In the genomic region with DNA sequence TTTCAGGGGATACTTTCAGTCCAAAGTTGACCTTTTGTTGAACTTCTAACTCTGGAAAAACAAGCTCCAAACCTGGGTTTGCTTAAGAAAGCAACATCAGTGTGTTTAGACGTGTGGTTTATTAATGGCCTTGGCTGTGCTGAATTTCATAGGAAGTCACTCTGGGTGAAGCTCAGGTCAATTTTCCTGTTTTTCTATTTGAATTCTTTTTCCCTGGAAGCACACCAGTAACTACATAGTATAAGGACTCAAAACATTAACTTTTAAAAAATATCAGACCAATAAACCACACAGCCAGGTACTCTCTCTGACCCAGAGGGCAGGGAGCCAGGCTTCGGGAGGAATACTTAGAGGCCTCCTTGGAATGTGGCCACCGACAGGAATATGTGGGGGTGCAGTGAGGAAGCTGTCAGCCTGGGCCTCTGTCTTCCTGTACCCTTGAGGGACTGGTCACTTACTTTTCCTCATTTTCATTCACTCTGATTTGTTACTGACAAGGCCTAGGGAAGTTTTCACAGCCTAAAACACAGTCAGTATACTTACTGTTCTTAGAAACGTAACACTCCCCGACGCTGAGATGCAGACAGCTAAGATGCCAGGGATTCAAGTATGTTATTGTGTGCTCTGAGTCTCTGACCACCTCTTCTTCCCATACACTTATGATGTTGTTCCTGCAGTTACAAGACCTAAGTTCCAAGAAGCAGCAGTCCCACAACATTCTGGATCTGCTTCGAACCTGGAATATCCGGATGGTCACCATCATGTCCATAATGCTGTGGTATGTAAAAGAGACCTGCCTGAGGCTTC, we compare ENCODE assay signal across 10 cellular contexts. TPM values are rescaled to one million over a fixed set of nuclear protein-coding genes. Genes with fewer than 3 reads are reported as not detected.
DNase-seq lines count a peak whose midpoint lies in the region; FAIRE-seq and TF ChIP-seq lines count a peak whose summit lies in the region.
"Had no signal": no experiment of that assay in that cellular context is flagged by ENCODE, and none has a peak within 500 bp of the region (broad histone marks: within the 10 kb centered on the region; RNA-seq: fewer than 3 reads in every experiment).

No MANE protein-coding gene starts in this region.

- H3K27me3 Mint-ChIP-seq in H9 (ENCODE audit: low read depth): no peaks in the 10 kb centered on the region

- peak overlapping the region; percentile 34 for H3K4me2 ChIP-seq in KMS-11
- H3K4me2 ChIP-seq in H9 (ENCODE audit: insufficient read depth, insufficient read length, low read length): no peak overlapping the region

- no peaks in the 10 kb centered on the region for H3K27me3 ChIP-seq in KMS-11 (ENCODE audit: insufficient read depth, low read depth)
- no peaks in the 10 kb centered on the region for H3K27me3 ChIP-seq in bronchial epithelial cell (ENCODE audit: control insufficient read depth, insufficient read depth, low read length)
- no peaks in the 10 kb centered on the region for H3K27me3 ChIP-seq in H9 (ENCODE audit: insufficient read depth, low read length)

- H3K9ac ChIP-seq in KMS-11 (no peak overlapping the region), H9 (ENCODE audit: extremely low read depth, insufficient read length, low read length) (no peak overlapping the region)

- H4K8ac ChIP-seq in H9 (replicated peaks; ENCODE audit: insufficient read length, low read depth, low read length): no peak overlapping the region

- no peak overlapping the region for H2BK15ac ChIP-seq in H9 (ENCODE audit: low read depth, low read length)

- H3K9me3 ChIP-seq in H9 (ENCODE audit: control insufficient read depth, low read depth, low read length): no peaks in the 10 kb centered on the region

- no peak overlapping the region for H3K27ac ChIP-seq in KMS-11
- peak overlapping the region; percentile 44 for H3K27ac ChIP-seq in temporal lobe (ENCODE audit: low read depth, low read length)
- no peak overlapping the region for H3K27ac ChIP-seq in H9 (ENCODE audit: insufficient read length, low read depth, low read length)

- no peak overlapping the region for H3K56ac ChIP-seq in H9 (ENCODE audit: insufficient read length, low read depth, low read length)

- H3K27ac Mint-ChIP-seq in H9: no peak overlapping the region

- no peak overlapping the region for H2BK12ac ChIP-seq in H9 (ENCODE audit: insufficient read length, low read depth, low read length)

- H3K36me3 ChIP-seq in KMS-11 (ENCODE audit: insufficient read depth) (no peaks in the 10 kb centered on the region), bronchial epithelial cell (ENCODE audit: control insufficient read depth, insufficient read depth, low read length) (peaks cover 1% of the 10 kb centered on the region)

- H2AFZ ChIP-seq in KMS-11 (ENCODE audit: low read depth): no peak overlapping the region
- H2AFZ ChIP-seq in H9 (ENCODE audit: low read length): no peak overlapping the region

- H4K20me1 ChIP-seq in KMS-11 (ENCODE audit: insufficient read depth) (no peaks in the 10 kb centered on the region), H9 (ENCODE audit: control insufficient read depth, insufficient read depth, insufficient read length) (no peaks in the 10 kb centered on the region)

- H3K4ac ChIP-seq in H9 (ENCODE audit: low read depth, low read length): no peak overlapping the region

- H3K4me1 Mint-ChIP-seq in H9: peaks cover 8 to 11% of the 10 kb centered on the region in 2 experiments

- H3K4me3 Mint-ChIP-seq in H9: no peak overlapping the region

- H2BK20ac ChIP-seq in H9 (ENCODE audit: low read depth, low read length, poor library complexity, severe bottlenecking): no peak overlapping the region

- no peaks in the 10 kb centered on the region for H3K9me3 Mint-ChIP-seq in H9

- no peak overlapping the region for H3T11ph ChIP-seq in H9 (ENCODE audit: low read length)

- H3K79me1 ChIP-seq in H9 (ENCODE audit: insufficient read depth, low read depth, low read length, poor library complexity, severe bottlenecking): no peaks in the 10 kb centered on the region

- no peak overlapping the region for H4K91ac ChIP-seq in H9 (ENCODE audit: insufficient read length, low read depth, low read length)

- FAIRE-seq in bronchial epithelial cell (lab: Jason Lieb, UNC): peak; percentile 36

- H3K79me2 ChIP-seq in KMS-11 (ENCODE audit: insufficient read depth, low read depth): no peaks in the 10 kb centered on the region
- no peaks in the 10 kb centered on the region for H3K79me2 ChIP-seq in H9 (ENCODE audit: insufficient read depth, low read length)

- TF ChIP-seq CTCF in KMS-11 (conservative IDR thresholded peaks at IDR 0.05; ENCODE audit: low read depth, low read length) (no peak), bronchial epithelial cell (IDR thresholded peaks at IDR 0.05; ENCODE audit: insufficient read depth, low read length, severe bottlenecking) (no peak), H9 (conservative IDR thresholded peaks at IDR 0.05) (no peak)

- no peak for DNase-seq in bronchial epithelial cell (ENCODE audit: low read depth)
- peak; percentile 66 for DNase-seq in left kidney (ENCODE audit: low read depth, low spot score)
- no peak for DNase-seq in mesenteric fat pad (ENCODE audit: low spot score)
- no peak for DNase-seq in stimulated activated naive CD4-positive, alpha-beta T cell (lab: John Stamatoyannopoulos, UW)
- no peak for DNase-seq in H9
- DNase-seq in NCI-H2107 treated with DMSO at 0.1 percent for 48 hours (lab: John Stamatoyannopoulos, UW; ENCODE audit: unreplicated experiment): no peak
- DNase-seq: activated naive CD4-positive, alpha-beta T cell treated with Interleukin-2 at 50 U/mL for 16 hours; SHP77 treated with DMSO at 0.1 percent for 48 hours had no signal

- H3K23me2 ChIP-seq in H9 (ENCODE audit: insufficient read length, low read depth, low read length, poor library complexity, severe bottlenecking): no peaks in the 10 kb centered on the region

- no peak overlapping the region for H2BK5ac ChIP-seq in H9 (ENCODE audit: insufficient read length, low read length)

- no peak overlapping the region for H3K23ac ChIP-seq in H9 (ENCODE audit: insufficient read length, low read depth, low read length)

- H3K18ac ChIP-seq in H9 (ENCODE audit: insufficient read length, low read depth, low read length): no peak overlapping the region

- H2BK120ac ChIP-seq in H9 (ENCODE audit: low read depth, low read length, poor library complexity, severe bottlenecking): no peak overlapping the region

- H3K36me3 Mint-ChIP-seq in H9 (ENCODE audit: insufficient read depth in 1 of 3, low read depth in 3 of 3): no peaks in the 10 kb centered on the region; a peak in 1 of 7 replicates

- H3K4me3 ChIP-seq in KMS-11 (IDR thresholded peaks at IDR 0.05; ENCODE audit: insufficient read depth, low read depth, low read length) (no peak overlapping the region), bronchial epithelial cell (ENCODE audit: low read depth, low read length) (no peak overlapping the region)

- no peak overlapping the region for H2AK5ac ChIP-seq in H9 (ENCODE audit: insufficient read length, low read length)

- H4K5ac ChIP-seq in H9 (ENCODE audit: insufficient read length, low read depth, low read length): no peak overlapping the region

- no CpG with 5 or more reads among the region's 8 CpGs for WGBS in H9 (ENCODE audit: extremely low coverage, insufficient read length, low lambda C conversion rate)

- no peak overlapping the region for H3K14ac ChIP-seq in H9 (ENCODE audit: insufficient read depth, low read length)

- peaks cover 44% of the 10 kb centered on the region for H3K4me1 ChIP-seq in KMS-11 (ENCODE audit: low read depth, poor library complexity, severe bottlenecking)
- H3K4me1 ChIP-seq in H9 (ENCODE audit: insufficient read depth, low read length): no peaks in the 10 kb centered on the region

RNA-seq across cellular contexts. Expression of gene SLC22A5, which starts 18.9 kb away (rescaled TPM):
- total RNA-seq in bronchial epithelial cell (7.1 and 9.6 TPM in 2 replicates), temporal lobe (6.1 TPM), mesenteric fat pad (20.6 TPM), H9 (2021) (3.4 and 3.9 TPM in 2 replicates)
